In the genomic region with DNA sequence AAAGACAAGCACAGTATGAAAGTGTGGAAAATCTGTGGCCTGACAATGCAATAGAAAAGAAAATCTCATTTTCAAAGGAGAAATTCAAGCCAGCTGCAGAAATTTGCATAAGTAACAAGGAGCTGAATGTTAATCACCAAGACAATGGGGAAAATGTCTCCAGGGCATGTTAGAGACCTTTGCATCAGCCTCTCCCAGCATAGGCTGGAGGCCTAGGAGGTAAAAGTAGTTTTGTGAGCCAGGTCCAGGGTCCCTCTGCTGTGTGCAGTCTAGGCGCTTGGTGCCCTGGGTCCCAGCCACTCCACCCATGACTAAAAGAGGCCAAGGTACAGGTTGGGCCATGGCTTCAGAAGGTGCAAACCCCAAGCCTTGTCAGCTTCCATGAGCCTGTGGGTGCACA, we compare ENCODE assay signal across 2 cellular contexts.
TF ChIP-seq lines count a peak whose summit lies in the region.

No MANE protein-coding gene starts in this region.

TF ChIP-seq in GM23338, 12 proteins besides CTCF, POLR2A, EP300 and RAD21:
- 0 out of 2 replicates have a peak, but pooled peaks have one; percentile 32 for TF ChIP-seq POLR2AphosphoS5 (IDR thresholded peaks at IDR 0.05; ENCODE audit: low read depth)
- TF ChIP-seq, protein P1, sequence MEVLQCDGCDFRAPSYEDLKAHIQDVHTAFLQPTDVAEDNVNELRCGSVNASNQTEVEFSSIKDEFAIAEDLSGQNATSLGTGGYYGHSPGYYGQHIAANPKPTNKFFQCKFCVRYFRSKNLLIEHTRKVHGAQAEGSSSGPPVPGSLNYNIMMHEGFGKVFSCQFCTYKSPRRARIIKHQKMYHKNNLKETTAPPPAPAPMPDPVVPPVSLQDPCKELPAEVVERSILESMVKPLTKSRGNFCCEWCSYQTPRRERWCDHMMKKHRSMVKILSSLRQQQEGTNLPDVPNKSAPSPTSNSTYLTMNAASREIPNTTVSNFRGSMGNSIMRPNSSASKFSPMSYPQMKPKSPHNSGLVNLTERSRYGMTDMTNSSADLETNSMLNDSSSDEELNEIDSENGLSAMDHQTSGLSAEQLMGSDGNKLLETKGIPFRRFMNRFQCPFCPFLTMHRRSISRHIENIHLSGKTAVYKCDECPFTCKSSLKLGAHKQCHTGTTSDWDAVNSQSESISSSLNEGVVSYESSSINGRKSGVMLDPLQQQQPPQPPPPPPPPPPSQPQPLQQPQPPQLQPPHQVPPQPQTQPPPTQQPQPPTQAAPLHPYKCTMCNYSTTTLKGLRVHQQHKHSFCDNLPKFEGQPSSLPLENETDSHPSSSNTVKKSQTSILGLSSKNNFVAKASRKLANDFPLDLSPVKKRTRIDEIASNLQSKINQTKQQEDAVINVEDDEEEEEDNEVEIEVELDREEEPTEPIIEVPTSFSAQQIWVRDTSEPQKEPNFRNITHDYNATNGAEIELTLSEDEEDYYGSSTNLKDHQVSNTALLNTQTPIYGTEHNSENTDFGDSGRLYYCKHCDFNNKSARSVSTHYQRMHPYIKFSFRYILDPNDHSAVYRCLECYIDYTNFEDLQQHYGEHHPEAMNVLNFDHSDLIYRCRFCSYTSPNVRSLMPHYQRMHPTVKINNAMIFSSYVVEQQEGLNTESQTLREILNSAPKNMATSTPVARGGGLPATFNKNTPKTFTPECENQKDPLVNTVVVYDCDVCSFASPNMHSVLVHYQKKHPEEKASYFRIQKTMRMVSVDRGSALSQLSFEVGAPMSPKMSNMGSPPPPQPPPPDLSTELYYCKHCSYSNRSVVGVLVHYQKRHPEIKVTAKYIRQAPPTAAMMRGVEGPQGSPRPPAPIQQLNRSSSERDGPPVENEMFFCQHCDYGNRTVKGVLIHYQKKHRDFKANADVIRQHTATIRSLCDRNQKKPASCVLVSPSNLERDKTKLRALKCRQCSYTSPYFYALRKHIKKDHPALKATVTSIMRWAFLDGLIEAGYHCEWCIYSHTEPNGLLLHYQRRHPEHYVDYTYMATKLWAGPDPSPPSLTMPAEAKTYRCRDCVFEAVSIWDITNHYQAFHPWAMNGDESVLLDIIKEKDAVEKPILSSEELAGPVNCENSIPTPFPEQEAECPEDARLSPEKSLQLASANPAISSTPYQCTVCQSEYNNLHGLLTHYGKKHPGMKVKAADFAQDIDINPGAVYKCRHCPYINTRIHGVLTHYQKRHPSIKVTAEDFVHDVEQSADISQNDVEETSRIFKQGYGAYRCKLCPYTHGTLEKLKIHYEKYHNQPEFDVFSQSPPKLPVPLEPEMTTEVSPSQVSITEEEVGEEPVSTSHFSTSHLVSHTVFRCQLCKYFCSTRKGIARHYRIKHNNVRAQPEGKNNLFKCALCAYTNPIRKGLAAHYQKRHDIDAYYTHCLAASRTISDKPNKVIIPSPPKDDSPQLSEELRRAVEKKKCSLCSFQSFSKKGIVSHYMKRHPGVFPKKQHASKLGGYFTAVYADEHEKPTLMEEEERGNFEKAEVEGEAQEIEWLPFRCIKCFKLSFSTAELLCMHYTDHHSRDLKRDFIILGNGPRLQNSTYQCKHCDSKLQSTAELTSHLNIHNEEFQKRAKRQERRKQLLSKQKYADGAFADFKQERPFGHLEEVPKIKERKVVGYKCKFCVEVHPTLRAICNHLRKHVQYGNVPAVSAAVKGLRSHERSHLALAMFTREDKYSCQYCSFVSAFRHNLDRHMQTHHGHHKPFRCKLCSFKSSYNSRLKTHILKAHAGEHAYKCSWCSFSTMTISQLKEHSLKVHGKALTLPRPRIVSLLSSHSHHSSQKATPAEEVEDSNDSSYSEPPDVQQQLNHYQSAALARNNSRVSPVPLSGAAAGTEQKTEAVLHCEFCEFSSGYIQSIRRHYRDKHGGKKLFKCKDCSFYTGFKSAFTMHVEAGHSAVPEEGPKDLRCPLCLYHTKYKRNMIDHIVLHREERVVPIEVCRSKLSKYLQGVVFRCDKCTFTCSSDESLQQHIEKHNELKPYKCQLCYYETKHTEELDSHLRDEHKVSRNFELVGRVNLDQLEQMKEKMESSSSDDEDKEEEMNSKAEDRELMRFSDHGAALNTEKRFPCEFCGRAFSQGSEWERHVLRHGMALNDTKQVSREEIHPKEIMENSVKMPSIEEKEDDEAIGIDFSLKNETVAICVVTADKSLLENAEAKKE (CRISPR knock-in tag; IDR thresholded peaks at IDR 0.05): no peak
- TF ChIP-seq ZNF114 (CRISPR knock-in tag; IDR thresholded peaks at IDR 0.05): no peak
- TF ChIP-seq, protein P2, sequence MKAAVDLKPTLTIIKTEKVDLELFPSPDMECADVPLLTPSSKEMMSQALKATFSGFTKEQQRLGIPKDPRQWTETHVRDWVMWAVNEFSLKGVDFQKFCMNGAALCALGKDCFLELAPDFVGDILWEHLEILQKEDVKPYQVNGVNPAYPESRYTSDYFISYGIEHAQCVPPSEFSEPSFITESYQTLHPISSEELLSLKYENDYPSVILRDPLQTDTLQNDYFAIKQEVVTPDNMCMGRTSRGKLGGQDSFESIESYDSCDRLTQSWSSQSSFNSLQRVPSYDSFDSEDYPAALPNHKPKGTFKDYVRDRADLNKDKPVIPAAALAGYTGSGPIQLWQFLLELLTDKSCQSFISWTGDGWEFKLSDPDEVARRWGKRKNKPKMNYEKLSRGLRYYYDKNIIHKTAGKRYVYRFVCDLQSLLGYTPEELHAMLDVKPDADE (IDR thresholded peaks at IDR 0.05): no peak
- TF ChIP-seq JUNB (IDR thresholded peaks at IDR 0.05; ENCODE audit: unreplicated experiment): no peak
- TF ChIP-seq STAT1 (IDR thresholded peaks at IDR 0.05; ENCODE audit: unreplicated experiment): no peak

TF ChIP-seq in H1, 55 proteins besides CTCF, POLR2A, EP300 and RAD21:
- TF ChIP-seq POU5F1 (IDR thresholded peaks at IDR 0.05; ENCODE audit: low read depth, low read length): no peak
- TF ChIP-seq TCF12 (IDR thresholded peaks at IDR 0.05; ENCODE audit: low read depth, low read length): peak; percentile 75; the same call in 1 of the 2 replicates
